ENCODE assay signal across 21 cellular contexts in the genomic region with DNA sequence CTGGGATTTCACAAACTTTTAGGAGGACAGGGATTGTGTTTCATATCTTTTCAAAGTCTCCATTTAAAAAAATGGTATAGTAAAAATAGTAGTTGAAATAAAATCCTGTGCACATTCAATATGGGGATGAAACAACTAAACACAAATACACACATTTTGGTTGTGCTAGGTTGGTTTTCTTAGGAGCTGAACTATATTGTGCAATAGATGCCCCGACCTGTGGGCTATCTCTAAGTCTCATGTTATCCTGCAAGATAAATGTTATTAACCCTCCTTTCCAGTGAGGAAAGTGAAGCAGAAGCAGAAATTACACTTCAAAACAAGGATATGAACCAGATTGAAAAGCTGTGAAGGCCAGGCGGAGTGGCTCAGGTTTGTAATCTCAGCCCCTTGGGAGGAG. TPM values are rescaled to one million over a fixed set of nuclear protein-coding genes. Genes with fewer than 3 reads are reported as not detected.
DNase-seq lines count a peak whose midpoint lies in the region; ATAC-seq, FAIRE-seq and TF ChIP-seq lines count a peak whose summit lies in the region.
"Had no signal": no experiment of that assay in that cellular context is flagged by ENCODE, and none has a peak within 500 bp of the region (broad histone marks: within the 10 kb centered on the region; RNA-seq: fewer than 3 reads in every experiment).

No MANE protein-coding gene starts in this region.

- WGBS in ectodermal cell, 2 experiments = 58 to 91% methylated on average over 2 of the region's 2 CpGs

- no peaks in the 10 kb centered on the region for H3K36me3 ChIP-seq in CD8-positive, alpha-beta T cell (ENCODE audit: insufficient read depth, low read length)
- H3K36me3 ChIP-seq in HUES48 (ENCODE audit: control insufficient read depth, insufficient read depth, low read length) (no peaks in the 10 kb centered on the region), ectodermal cell (ENCODE audit: control insufficient read depth, insufficient read depth, low read length) (no peaks in the 10 kb centered on the region), neural cell (ENCODE audit: insufficient read depth, low read length) (no peaks in the 10 kb centered on the region)
- H3K36me3 ChIP-seq: neutrophil, tibial artery had no signal

- no peak overlapping the region for H2AFZ ChIP-seq in neural cell (ENCODE audit: low read depth, low read length)

- no peak for ATAC-seq in CD8-positive, alpha-beta T cell
- ATAC-seq in HG02981 (IDR thresholded peaks at IDR 0.05; ENCODE audit: unreplicated experiment) (no peak), esophagus mucosa (no peak)

- H3K36me3 Mint-ChIP-seq in CD8-positive, alpha-beta T cell = no peaks in the 10 kb centered on the region
- H3K36me3 Mint-ChIP-seq: CD4-positive, CD25-positive, alpha-beta regulatory T cell had no signal

- no peaks in the 10 kb centered on the region for H3K79me2 ChIP-seq in neural cell (replicated peaks; ENCODE audit: insufficient read depth, low read length)

- peaks cover 13% of the 10 kb centered on the region for H3K4me1 Mint-ChIP-seq in CD8-positive, alpha-beta T cell (ENCODE audit: low read depth)

- DNase-seq in CD8-positive, alpha-beta T cell = no peak
- DNase-seq in foreskin melanocyte = no peak
- no peak for DNase-seq in frontal cortex (ENCODE audit: low spot score in 2 of 2)
- DNase-seq: activated CD4-positive, CD25-positive, alpha-beta regulatory T cell; activated CD8-positive, alpha-beta memory T cell treated with anti-CD3 and anti-CD28 coated beads, Interleukin-2, amount 50 U/mL, for 4 hours; activated naive CD4-positive, alpha-beta T cell treated with anti-CD3 and anti-CD28 coated beads, Interleukin-2, amount 50 U/mL, for 16 hours; CD4-positive, CD25-positive, alpha-beta regulatory T cell; effector memory CD4-positive, alpha-beta T cell; NCI-H1105 treated with DMSO at 0.1 percent for 48 hours; stimulated activated CD4-positive, alpha-beta T cell treated with anti-CD3 and anti-CD28 coated beads, Interleukin-4, amount 100 ng/mL, for 1 hour; stimulated activated CD8-positive, alpha-beta memory T cell treated with anti-CD3 and anti-CD28 coated beads, Interleukin-4, amount 100 ng/mL, for 48 hours; tibial artery had no signal

- no peak overlapping the region for H3K9ac ChIP-seq in HUES48 (ENCODE audit: low read depth, low read length)
- no peak overlapping the region for H3K9ac ChIP-seq in neural cell (ENCODE audit: low read length)

- TF ChIP-seq RAD21 in neural cell (conservative IDR thresholded peaks at IDR 0.05) = no peak

- no peak overlapping the region for H3K27ac Mint-ChIP-seq in CD8-positive, alpha-beta T cell
- H3K27ac Mint-ChIP-seq: CD4-positive, CD25-positive, alpha-beta regulatory T cell had no signal

- H3K4me1 ChIP-seq in CD8-positive, alpha-beta T cell (ENCODE audit: insufficient read depth, low read length) = no peaks in the 10 kb centered on the region
- H3K4me1 ChIP-seq in HUES48 (ENCODE audit: control insufficient read depth, insufficient read depth, low read length) (peaks cover 9% of the 10 kb centered on the region), ectodermal cell (ENCODE audit: control insufficient read depth, insufficient read depth, low read length) (peaks cover 3% of the 10 kb centered on the region)

- no peak overlapping the region for H3K4me2 ChIP-seq in neural cell (ENCODE audit: low read length)

- H4K20me1 ChIP-seq in neural cell (ENCODE audit: insufficient read depth) = no peaks in the 10 kb centered on the region

- H3K4me3 Mint-ChIP-seq in CD8-positive, alpha-beta T cell = peak overlapping the region; percentile 47

- no peak for TF ChIP-seq EP300 in neural cell (conservative IDR thresholded peaks at IDR 0.05; ENCODE audit: poor library complexity, severe bottlenecking)

- peaks cover 2% of the 10 kb centered on the region for H3K27me3 ChIP-seq in CD8-positive, alpha-beta T cell (ENCODE audit: insufficient read depth, low read length)
- peaks cover 42% of the 10 kb centered on the region for H3K27me3 ChIP-seq in HUES48 (ENCODE audit: control insufficient read depth, insufficient read depth, low read length)
- H3K27me3 ChIP-seq in ectodermal cell (ENCODE audit: control insufficient read depth, insufficient read depth, low read length, poor library complexity, severe bottlenecking) = peaks cover 47% of the 10 kb centered on the region
- H3K27me3 ChIP-seq in neural cell (ENCODE audit: insufficient read depth, low read depth, low read length) = peaks cover 36% of the 10 kb centered on the region
- H3K27me3 ChIP-seq: tibial artery had no signal

- no peak for TF ChIP-seq CTCF in CD8-positive, alpha-beta T cell (IDR thresholded peaks at IDR 0.05)
- no peak for TF ChIP-seq CTCF in neural cell (IDR thresholded peaks at IDR 0.05; ENCODE audit: poor library complexity, severe bottlenecking)

- CTCF ChIA-PET in CD8-positive, alpha-beta T cell (lab: Charles Lee) = no interaction called here

- FAIRE-seq in frontal cortex (lab: Jason Lieb, UNC) = no peak
- FAIRE-seq: GM12891, H54, RCC 7860 had no signal

- POLR2A ChIA-PET in CD8-positive, alpha-beta T cell (lab: Charles Lee) = no interaction called here

- no peaks in the 10 kb centered on the region for H3F3A ChIP-seq in neural cell (ENCODE audit: insufficient read depth, low read length, poor library complexity, severe bottlenecking)

- no peaks in the 10 kb centered on the region for H3K9me3 ChIP-seq in CD8-positive, alpha-beta T cell (ENCODE audit: low read length)
- H3K9me3 ChIP-seq in HUES48 (ENCODE audit: control insufficient read depth, insufficient read depth, low read length) (no peaks in the 10 kb centered on the region), ectodermal cell (ENCODE audit: control insufficient read depth, low read length) (no peaks in the 10 kb centered on the region), neural cell (ENCODE audit: low read length) (no peaks in the 10 kb centered on the region)
- H3K9me3 ChIP-seq: neutrophil, tibial artery had no signal

- intact Hi-C loops in CD8-positive, alpha-beta T cell (cut with DNase I, micrococcal nuclease) = no loop called here

- H3K27me3 Mint-ChIP-seq in CD8-positive, alpha-beta T cell (ENCODE audit: low read depth) = peaks cover 42% of the 10 kb centered on the region

- no peak overlapping the region for H3K27ac ChIP-seq in CD8-positive, alpha-beta T cell (ENCODE audit: low read depth, low read length)
- no peak overlapping the region for H3K27ac ChIP-seq in HUES48 (ENCODE audit: low read depth, low read length)
- no peak overlapping the region for H3K27ac ChIP-seq in ectodermal cell (ENCODE audit: insufficient read depth, low read depth, low read length, poor library complexity, severe bottlenecking)
- no peak overlapping the region for H3K27ac ChIP-seq in neural cell (ENCODE audit: low read length)
- H3K27ac ChIP-seq: neutrophil had no signal

- H3K9me3 Mint-ChIP-seq in CD8-positive, alpha-beta T cell = peaks cover 2% of the 10 kb centered on the region

- H3K4me3 ChIP-seq in CD8-positive, alpha-beta T cell (ENCODE audit: low read depth, low read length) = no peak overlapping the region
- H3K4me3 ChIP-seq in HUES48 (ENCODE audit: low read depth, low read length) (peak overlapping the region; percentile 72), ectodermal cell (ENCODE audit: insufficient read depth, low read depth, low read length) (peak overlapping the region; percentile 71), neural cell (ENCODE audit: low read length) (peak overlapping the region; percentile 83)

- no peaks in the 10 kb centered on the region for H3K9me2 ChIP-seq in neural cell (ENCODE audit: insufficient read depth, low read length)

TF ChIP-seq in neural cell, 6 proteins besides CTCF, POLR2A, EP300 and RAD21:
- TF ChIP-seq EZH2 (IDR thresholded peaks at IDR 0.05; ENCODE audit: borderline replicate concordance, insufficient read depth, low read length, poor library complexity, severe bottlenecking) (no peak), SMC3 (conservative IDR thresholded peaks at IDR 0.05; ENCODE audit: poor library complexity) (no peak), POLR2AphosphoS5 (IDR thresholded peaks at IDR 0.05) (no peak), MXI1 (conservative IDR thresholded peaks at IDR 0.05; ENCODE audit: poor library complexity, severe bottlenecking) (no peak), TAF1 (IDR thresholded peaks at IDR 0.05; ENCODE audit: low read depth) (no peak)
- TF ChIP-seq, protein P1, sequence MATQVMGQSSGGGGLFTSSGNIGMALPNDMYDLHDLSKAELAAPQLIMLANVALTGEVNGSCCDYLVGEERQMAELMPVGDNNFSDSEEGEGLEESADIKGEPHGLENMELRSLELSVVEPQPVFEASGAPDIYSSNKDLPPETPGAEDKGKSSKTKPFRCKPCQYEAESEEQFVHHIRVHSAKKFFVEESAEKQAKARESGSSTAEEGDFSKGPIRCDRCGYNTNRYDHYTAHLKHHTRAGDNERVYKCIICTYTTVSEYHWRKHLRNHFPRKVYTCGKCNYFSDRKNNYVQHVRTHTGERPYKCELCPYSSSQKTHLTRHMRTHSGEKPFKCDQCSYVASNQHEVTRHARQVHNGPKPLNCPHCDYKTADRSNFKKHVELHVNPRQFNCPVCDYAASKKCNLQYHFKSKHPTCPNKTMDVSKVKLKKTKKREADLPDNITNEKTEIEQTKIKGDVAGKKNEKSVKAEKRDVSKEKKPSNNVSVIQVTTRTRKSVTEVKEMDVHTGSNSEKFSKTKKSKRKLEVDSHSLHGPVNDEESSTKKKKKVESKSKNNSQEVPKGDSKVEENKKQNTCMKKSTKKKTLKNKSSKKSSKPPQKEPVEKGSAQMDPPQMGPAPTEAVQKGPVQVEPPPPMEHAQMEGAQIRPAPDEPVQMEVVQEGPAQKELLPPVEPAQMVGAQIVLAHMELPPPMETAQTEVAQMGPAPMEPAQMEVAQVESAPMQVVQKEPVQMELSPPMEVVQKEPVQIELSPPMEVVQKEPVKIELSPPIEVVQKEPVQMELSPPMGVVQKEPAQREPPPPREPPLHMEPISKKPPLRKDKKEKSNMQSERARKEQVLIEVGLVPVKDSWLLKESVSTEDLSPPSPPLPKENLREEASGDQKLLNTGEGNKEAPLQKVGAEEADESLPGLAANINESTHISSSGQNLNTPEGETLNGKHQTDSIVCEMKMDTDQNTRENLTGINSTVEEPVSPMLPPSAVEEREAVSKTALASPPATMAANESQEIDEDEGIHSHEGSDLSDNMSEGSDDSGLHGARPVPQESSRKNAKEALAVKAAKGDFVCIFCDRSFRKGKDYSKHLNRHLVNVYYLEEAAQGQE (IDR thresholded peaks at IDR 0.05; ENCODE audit: borderline replicate concordance) = no peak

RNA-seq across cellular contexts. Expression of a gene that starts 1.3 kb away (rescaled TPM):
- not detected for total RNA-seq in CD8-positive, alpha-beta T cell
- 2.7 TPM for polyA plus RNA-seq in ectodermal cell (2013, experiment 1 of 4)
- polyA plus RNA-seq in ectodermal cell (2013, experiment 2 of 4) = 2.4 TPM
- polyA plus RNA-seq in ectodermal cell (2013, experiment 3 of 4) = 2.2 TPM
- polyA plus RNA-seq in ectodermal cell (2013, experiment 4 of 4) = 2.2 TPM
- polyA plus RNA-seq in neural cell = 0.64 and 0.92 TPM in 2 replicates
- 0.73 and 1.5 TPM in 2 replicates for polyA minus RNA-seq in neural cell
- total RNA-seq in esophagus mucosa = not detected
- 2.0 TPM for total RNA-seq in frontal cortex
- total RNA-seq: CD4-positive, CD25-positive, alpha-beta regulatory T cell had no signal
- polyA plus RNA-seq: CD4-positive, CD25-positive, alpha-beta regulatory T cell had no signal
